Comparison of ENCODE assay signal across 8 cellular contexts in the genomic region with DNA sequence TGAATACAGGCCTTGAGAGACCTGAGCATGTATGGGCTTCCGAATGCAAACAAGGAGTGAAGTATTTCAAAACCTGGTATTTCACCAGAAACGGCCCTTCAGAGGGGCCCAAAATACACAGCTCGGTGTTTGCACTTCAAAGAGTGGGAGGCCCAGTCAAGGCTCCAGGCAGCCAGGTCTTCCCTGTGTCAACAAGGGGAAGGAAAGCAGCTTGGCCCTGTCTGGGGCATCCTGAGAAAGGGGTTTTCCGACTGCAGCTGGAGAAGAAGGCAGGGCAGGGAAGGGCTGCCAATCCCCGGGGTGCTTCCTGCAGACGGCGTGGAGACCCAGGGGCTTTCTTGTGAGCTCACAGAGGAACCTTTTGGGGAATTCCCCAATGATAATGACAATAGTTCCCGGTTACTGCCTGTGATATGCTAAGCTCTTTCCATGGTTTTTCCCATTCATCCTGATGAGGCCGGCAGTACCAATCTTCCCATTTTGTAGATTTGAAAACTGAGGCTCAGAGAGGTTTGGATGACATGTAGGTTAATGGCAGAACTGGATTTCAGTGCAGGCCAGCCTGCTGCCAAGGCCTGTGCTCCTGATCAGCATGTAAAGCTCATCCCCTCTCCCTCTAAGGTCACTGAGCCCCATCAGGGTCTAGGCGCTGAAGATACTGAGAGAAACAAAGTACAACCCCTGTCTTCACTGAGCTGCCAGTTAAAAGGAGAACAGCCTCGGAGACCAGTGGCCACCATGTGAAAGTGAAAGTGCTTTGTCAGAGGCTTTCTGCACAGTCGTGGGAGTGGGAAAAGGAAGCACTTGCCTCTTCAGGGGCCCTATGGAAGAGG. TPM values are rescaled to one million over a fixed set of nuclear protein-coding genes. Genes with fewer than 3 reads are reported as not detected.
DNase-seq lines count a peak whose midpoint lies in the region; ATAC-seq lines count a peak whose summit lies in the region.

No MANE protein-coding gene starts in this region.

- no peaks in the 10 kb centered on the region for H3K9me3 Mint-ChIP-seq in activated CD8-positive, alpha-beta memory T cell treated with anti-CD3 and anti-CD28 coated beads, Interleukin-2, amount 10 ng/mL, durations not matched to agents 7 days and 5 days (ENCODE audit: low read depth)
- H3K9me3 Mint-ChIP-seq in dendritic cell treated with granulocyte-macrophage colony-stimulating factor and Interleukin-4, amounts not matched to agents 40 ng/mL and 50 ng/mL, for 4 days: peaks cover 7% of the 10 kb centered on the region
- no peaks in the 10 kb centered on the region for H3K9me3 Mint-ChIP-seq in natural killer cell treated with Interleukin-12 subunit alpha and Interleukin-12 subunit beta and Interleukin-15 and Interleukin-18, amount 100 ng/mL, for 72 hours

- no peak overlapping the region for H3K27ac Mint-ChIP-seq in activated CD8-positive, alpha-beta memory T cell treated with anti-CD3 and anti-CD28 coated beads, Interleukin-2, amount 10 ng/mL, durations not matched to agents 7 days and 5 days
- H3K27ac Mint-ChIP-seq in dendritic cell treated with granulocyte-macrophage colony-stimulating factor and Interleukin-4, amounts not matched to agents 40 ng/mL and 50 ng/mL, for 4 days: peak overlapping the region; percentile 56
- peak overlapping the region; percentile 69 to 86 for H3K27ac Mint-ChIP-seq in natural killer cell treated with Interleukin-12 subunit alpha and Interleukin-12 subunit beta and Interleukin-15 and Interleukin-18, amount 100 ng/mL, for 72 hours

- H3K36me3 ChIP-seq in SJSA1: no peaks in the 10 kb centered on the region

- no peak for ATAC-seq in activated CD8-positive, alpha-beta memory T cell treated with anti-CD3 and anti-CD28 coated beads, Interleukin-2, amount 10 ng/mL, durations not matched to agents 7 days and 5 days
- ATAC-seq in natural killer cell treated with Interleukin-12 subunit alpha and Interleukin-12 subunit beta and Interleukin-15 and Interleukin-18, amount 100 ng/mL, for 72 hours: peak; percentile 56 to 66
- ATAC-seq in HG03045 (IDR thresholded peaks at IDR 0.05; ENCODE audit: unreplicated experiment): no peak

- peaks cover 29% of the 10 kb centered on the region for H3K4me1 ChIP-seq in SJSA1 (replicated peaks)

- DNase-seq in activated CD8-positive, alpha-beta memory T cell treated with anti-CD3 and anti-CD28 coated beads, Interleukin-2, amount 10 ng/mL, durations not matched to agents 7 days and 5 days: peak; percentile 44
- no peak for DNase-seq in activated CD8-positive, alpha-beta memory T cell treated with anti-CD3 and anti-CD28 coated beads, Interleukin-2, amount 50 U/mL, for 4 hours
- DNase-seq in SJSA1 (ENCODE audit: low read depth in 1 of 2, low spot score in 2 of 2): peak; percentile 53 to 61
- peak; percentile 75 for DNase-seq in natural killer cell treated with Interleukin-12 subunit alpha and Interleukin-12 subunit beta and Interleukin-15 and Interleukin-18, amount 100 ng/mL, for 72 hours (ENCODE audit: low spot score)
- no peak for DNase-seq in NCI-H1105 treated with DMSO at 0.1 percent for 48 hours (lab: John Stamatoyannopoulos, UW)
- DNase-seq in activated CD4-positive, CD25-positive, alpha-beta regulatory T cell (lab: John Stamatoyannopoulos, UW): no peak

- H3K4me1 Mint-ChIP-seq in activated CD8-positive, alpha-beta memory T cell treated with anti-CD3 and anti-CD28 coated beads, Interleukin-2, amount 10 ng/mL, durations not matched to agents 7 days and 5 days: peaks cover 33% of the 10 kb centered on the region
- H3K4me1 Mint-ChIP-seq in dendritic cell treated with granulocyte-macrophage colony-stimulating factor and Interleukin-4, amounts not matched to agents 40 ng/mL and 50 ng/mL, for 4 days (ENCODE audit: low read depth): peaks cover 60% of the 10 kb centered on the region
- H3K4me1 Mint-ChIP-seq in natural killer cell treated with Interleukin-12 subunit alpha and Interleukin-12 subunit beta and Interleukin-15 and Interleukin-18, amount 100 ng/mL, for 72 hours (ENCODE audit: low read depth in 2 of 2): peaks cover 25 to 38% of the 10 kb centered on the region in 2 donors

- H3K27ac ChIP-seq in SJSA1: no peak overlapping the region

- H3K27me3 ChIP-seq in SJSA1 (replicated peaks): no peaks in the 10 kb centered on the region

- no peak overlapping the region for H3K4me3 Mint-ChIP-seq in activated CD8-positive, alpha-beta memory T cell treated with anti-CD3 and anti-CD28 coated beads, Interleukin-2, amount 10 ng/mL, durations not matched to agents 7 days and 5 days
- peak overlapping the region; percentile 48 for H3K4me3 Mint-ChIP-seq in dendritic cell treated with granulocyte-macrophage colony-stimulating factor and Interleukin-4, amounts not matched to agents 40 ng/mL and 50 ng/mL, for 4 days
- peak overlapping the region; percentile 89 for H3K4me3 Mint-ChIP-seq in natural killer cell treated with Interleukin-12 subunit alpha and Interleukin-12 subunit beta and Interleukin-15 and Interleukin-18, amount 100 ng/mL, for 72 hours

- H3K4me3 ChIP-seq in SJSA1: peak overlapping the region; percentile 14

- intact Hi-C loops in dendritic cell treated with granulocyte-macrophage colony-stimulating factor and Interleukin-4, amounts not matched to agents 40 ng/mL and 50 ng/mL, for 4 days (cut with micrococcal nuclease): loop anchor here (2.0 to 10.0 kb wide), 3 partner anchors 40 to 372 kb away; no protein-coding TSS in a partner anchor

- no peaks in the 10 kb centered on the region for H3K36me3 Mint-ChIP-seq in activated CD8-positive, alpha-beta memory T cell treated with anti-CD3 and anti-CD28 coated beads, Interleukin-2, amount 10 ng/mL, durations not matched to agents 7 days and 5 days
- H3K36me3 Mint-ChIP-seq in dendritic cell treated with granulocyte-macrophage colony-stimulating factor and Interleukin-4, amounts not matched to agents 40 ng/mL and 50 ng/mL, for 4 days (ENCODE audit: low read depth): no peaks in the 10 kb centered on the region
- H3K36me3 Mint-ChIP-seq in natural killer cell treated with Interleukin-12 subunit alpha and Interleukin-12 subunit beta and Interleukin-15 and Interleukin-18, amount 100 ng/mL, for 72 hours: no peaks in the 10 kb centered on the region

- H3K9me3 ChIP-seq in SJSA1 (replicated peaks): no peaks in the 10 kb centered on the region

- peaks cover 49% of the 10 kb centered on the region for H3K27me3 Mint-ChIP-seq in activated CD8-positive, alpha-beta memory T cell treated with anti-CD3 and anti-CD28 coated beads, Interleukin-2, amount 10 ng/mL, durations not matched to agents 7 days and 5 days
- peaks cover 46% of the 10 kb centered on the region for H3K27me3 Mint-ChIP-seq in dendritic cell treated with granulocyte-macrophage colony-stimulating factor and Interleukin-4, amounts not matched to agents 40 ng/mL and 50 ng/mL, for 4 days
- peaks cover 52 to 55% of the 10 kb centered on the region in 2 donors for H3K27me3 Mint-ChIP-seq in natural killer cell treated with Interleukin-12 subunit alpha and Interleukin-12 subunit beta and Interleukin-15 and Interleukin-18, amount 100 ng/mL, for 72 hours

- CTCF ChIA-PET in activated CD8-positive, alpha-beta memory T cell treated with anti-CD3 and anti-CD28 coated beads, Interleukin-2, amount 10 ng/mL, durations not matched to agents 7 days and 5 days (lab: Charles Lee): no interaction called here

RNA-seq across cellular contexts. Expression of gene TLE3, which starts 43.0 kb away (rescaled TPM):
- total RNA-seq in activated CD8-positive, alpha-beta memory T cell treated with anti-CD3 and anti-CD28 coated beads, Interleukin-2, amount 10 ng/mL, durations not matched to agents 7 days and 5 days: 10 to 100 TPM; 48.8 to 53.5 TPM
- total RNA-seq in SJSA1 (2014; rRNA removed; shearing (Covaris generic)): 35.2 and 36.0 TPM in 2 replicates
- 100 to 1,000 TPM in 1 of 2 donors, 10 to 100 TPM in 1; 57.6 to 128 TPM for total RNA-seq in natural killer cell treated with Interleukin-12 subunit alpha and Interleukin-12 subunit beta and Interleukin-15 and Interleukin-18, amount 100 ng/mL, for 72 hours

Comparison
In these comparisons a context has a peak if more than half of its experiments do, and no peak if none do; other contexts are left out.
1. DNase-seq: peak in activated CD8-positive, alpha-beta memory T cell treated with anti-CD3 and anti-CD28 coated beads, Interleukin-2, amount 10 ng/mL, durations not matched to agents 7 days and 5 days (single experiment), SJSA1 (2 of 2) and natural killer cell treated with Interleukin-12 subunit alpha and Interleukin-12 subunit beta and Interleukin-15 and Interleukin-18, amount 100 ng/mL, for 72 hours (single experiment); none in activated CD8-positive, alpha-beta memory T cell treated with anti-CD3 and anti-CD28 coated beads, Interleukin-2, amount 50 U/mL, for 4 hours (single experiment), NCI-H1105 treated with DMSO at 0.1 percent for 48 hours (single experiment) and activated CD4-positive, CD25-positive, alpha-beta regulatory T cell (0 of 4).
2. ATAC-seq: peak in natural killer cell treated with Interleukin-12 subunit alpha and Interleukin-12 subunit beta and Interleukin-15 and Interleukin-18, amount 100 ng/mL, for 72 hours (2 of 2); none in activated CD8-positive, alpha-beta memory T cell treated with anti-CD3 and anti-CD28 coated beads, Interleukin-2, amount 10 ng/mL, durations not matched to agents 7 days and 5 days (single experiment) and HG03045 (single experiment).